8 cellular contexts compared by ENCODE assay signal in genomic region chr5:154858972-154859950, GRCh38. TPM values are rescaled to one million over a fixed set of nuclear protein-coding genes. Genes with fewer than 3 reads are reported as not detected.
DNase-seq lines count a peak whose midpoint lies in the region; ATAC-seq and TF ChIP-seq lines count a peak whose summit lies in the region.

No MANE protein-coding gene starts in this region.

- peaks cover 36% of the 10 kb centered on the region for H4K20me1 ChIP-seq in DND-41 (ENCODE audit: insufficient read depth, low read length)

- WGBS in prostate gland, result under 1% methylated on average over 26 of the region's 26 CpGs

- DNase-seq in DND-41 (peak; percentile 11), WERI-Rb-1 (no peak), fibroblast of peridontal ligament (ENCODE audit: extremely low read depth) (peak; percentile 20), prostate gland (ENCODE audit: low spot score) (no peak), GM13976 (ENCODE audit: low spot score) (no peak), NCI-H2171 treated with DMSO at 0.1 percent for 48 hours (lab: John Stamatoyannopoulos, UW) (no peak)
- no peak for DNase-seq in stimulated activated CD8-positive, alpha-beta memory T cell treated with anti-CD3 and anti-CD28 coated beads, Interleukin-4, amount 100 ng/mL, for 48 hours

- peaks cover 58% of the 10 kb centered on the region for H3K79me2 ChIP-seq in DND-41 (ENCODE audit: insufficient read depth, low read length)

- H3K4me1 ChIP-seq in DND-41 (ENCODE audit: insufficient read depth, low read length) (peaks cover 38% of the 10 kb centered on the region), prostate gland (replicated peaks) (peaks cover 6% of the 10 kb centered on the region)

- H3K9ac ChIP-seq in DND-41 (ENCODE audit: low read depth, low read length), result peak overlapping the region; percentile 95

- H3K4me3 ChIP-seq in DND-41 (ENCODE audit: low read depth in 1 of 2, low read length in 2 of 2) (peak overlapping the region; percentile 66 to 79), WERI-Rb-1 (ENCODE audit: low read depth, low read length) (peak overlapping the region; percentile 91), prostate gland (peak overlapping the region; percentile 75 to 82)

- H3K4me2 ChIP-seq in DND-41 (ENCODE audit: insufficient read depth, low read length), result peak overlapping the region; percentile 77

- H3K27me3 ChIP-seq in DND-41 (ENCODE audit: insufficient read depth, low read length, poor library complexity) (no peaks in the 10 kb centered on the region), WERI-Rb-1 (ENCODE audit: insufficient read depth, low read depth, severe bottlenecking) (no peaks in the 10 kb centered on the region), prostate gland (replicated peaks; ENCODE audit: insufficient read depth) (no peaks in the 10 kb centered on the region)

- in situ Hi-C loops in GM13976 (cut with MboI; ENCODE audit: low sequenced_read_pairs, unreplicated experiment), result no loop called here

- intact Hi-C loops in prostate gland (cut with DNase I), result loop anchor here (1.0 to 10.0 kb wide), 3 partner anchors 83 to 174 kb away; partner anchors contain the start of genes LARP1 and MRPL22

- no peak for ATAC-seq in DND-41 (ENCODE audit: insufficient read depth, low read depth)
- peak; percentile 20 for ATAC-seq in HG03565 (IDR thresholded peaks at IDR 0.05; ENCODE audit: unreplicated experiment)

- TF ChIP-seq CTCF in DND-41 (IDR thresholded peaks at IDR 0.05; ENCODE audit: borderline replicate concordance, extremely low read depth, low read length, poor library complexity, severe bottlenecking) (no peak), WERI-Rb-1 (IDR thresholded peaks at IDR 0.05; ENCODE audit: low read depth, low read length) (no peak), prostate gland (IDR thresholded peaks at IDR 0.05) (no peak), GM13976 (IDR thresholded peaks at IDR 0.05; ENCODE audit: borderline replicate concordance, control extremely low read depth, extremely low read depth, insufficient read depth, missing control alignments) (no peak)

- peak overlapping the region; percentile 58 for H2AFZ ChIP-seq in DND-41 (ENCODE audit: low read depth, low read length)

- H3K9me3 ChIP-seq in DND-41 (ENCODE audit: insufficient read depth, low read length, severe bottlenecking) (no peaks in the 10 kb centered on the region), WERI-Rb-1 (ENCODE audit: severe bottlenecking) (no peaks in the 10 kb centered on the region), prostate gland (no peaks in the 10 kb centered on the region)

- H3K36me3 ChIP-seq in DND-41 (ENCODE audit: insufficient read depth, low read length) (peaks cover 18% of the 10 kb centered on the region), WERI-Rb-1 (peaks cover 12% of the 10 kb centered on the region), prostate gland (no peaks in the 10 kb centered on the region)

- TF ChIP-seq POLR2A in prostate gland (IDR thresholded peaks at IDR 0.05), result no peak

- H3K27ac ChIP-seq in DND-41 (ENCODE audit: low read length) (peak overlapping the region; percentile 96), WERI-Rb-1 (peak overlapping the region; percentile 95), prostate gland (peak overlapping the region; percentile 97 to 98)

RNA-seq across cellular contexts. Expression of gene CNOT8, which starts 0.8 kb away (rescaled TPM):
- total RNA-seq in prostate gland, result 10 to 100 TPM; 46.3 to 95.2 TPM

RNA-seq across cellular contexts. Expression of gene FAXDC2, which starts 8.9 kb away (rescaled TPM):
- total RNA-seq in prostate gland, result 10 to 100 TPM; 35.3 to 81.7 TPM

Comparison
In these comparisons a context has a peak if more than half of its experiments do, and no peak if none do; other contexts are left out.
1. DNase-seq: peak in DND-41 (single experiment) and fibroblast of peridontal ligament (single experiment); none in WERI-Rb-1 (single experiment), prostate gland (single experiment), stimulated activated CD8-positive, alpha-beta memory T cell treated with anti-CD3 and anti-CD28 coated beads, Interleukin-4, amount 100 ng/mL, for 48 hours (single experiment), GM13976 (single experiment) and NCI-H2171 treated with DMSO at 0.1 percent for 48 hours (single experiment).
2. Peak in every context shown above with its lines, with median percentiles within 50 percentile points of each other: H3K27ac ChIP-seq and H3K4me3 ChIP-seq.